In genomic region chr12:4800555-4800954, GRCh38 we compare ENCODE assay signal across 1 cellular context.
TF ChIP-seq lines count a peak whose summit lies in the region.

No MANE protein-coding gene starts in this region.

TF ChIP-seq in HepG2, 621 proteins besides CTCF, POLR2A, EP300 and RAD21:
- TF ChIP-seq MNT (IDR thresholded peaks at IDR 0.05) (peak; percentile 64), PBX2 (CRISPR knock-in tag; IDR thresholded peaks at IDR 0.05) (no peak)
TF ChIP-seq in HepG2: peak in this region for 1.
